In the genomic region with DNA sequence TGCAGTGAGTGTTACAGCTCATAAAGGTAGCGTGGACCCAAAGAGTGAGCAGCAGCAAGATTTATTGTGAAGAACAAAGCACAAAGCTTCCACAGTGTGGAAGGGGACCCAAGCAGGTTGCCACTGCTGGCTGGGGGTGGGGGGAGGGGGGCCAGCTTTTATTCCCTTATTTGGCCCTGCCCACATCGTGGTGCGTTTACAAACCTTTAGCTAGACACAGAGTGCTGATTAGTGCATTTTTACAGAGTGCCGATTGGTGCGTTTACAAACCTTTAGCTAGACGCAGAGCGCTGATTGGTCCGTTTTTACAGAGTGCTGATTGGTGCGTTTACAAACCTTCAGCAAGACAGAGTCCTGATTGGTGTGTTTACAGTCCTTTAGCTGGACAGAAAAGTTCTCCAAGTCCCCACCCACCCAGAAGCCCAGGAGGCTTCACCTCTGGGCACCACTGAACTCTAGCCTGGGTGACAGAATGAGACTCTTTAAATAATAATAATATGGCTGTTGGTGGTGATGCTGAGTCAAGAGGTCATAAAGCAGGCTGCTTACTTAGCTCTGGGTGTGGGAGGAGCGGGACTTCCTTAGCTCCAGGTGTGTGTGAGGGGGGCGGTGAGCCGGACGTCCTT, we compare ENCODE assay signal across 8 cellular contexts. TPM values are rescaled to one million over a fixed set of nuclear protein-coding genes. Genes with fewer than 3 reads are reported as not detected.
DNase-seq lines count a peak whose midpoint lies in the region; ATAC-seq and TF ChIP-seq lines count a peak whose summit lies in the region.
"Not testable (repeated sequence)": the region's sequence is repeated elsewhere in the genome, so short reads cannot be mapped to it uniquely, and the experiment has no call there.

No MANE protein-coding gene starts in this region.

- H3K9ac ChIP-seq in ES-I3 (ENCODE audit: low read depth, low read length) (peak overlapping the region; percentile 42; the same call in 1 of the 2 replicates), GM23248 (peak overlapping the region; percentile 83)

- intact Hi-C loops in adrenal gland (cut with DNase I); thyroid gland (cut with DNase I): not testable (repeated sequence)

- peaks cover 32% of the 10 kb centered on the region for H3K4me1 ChIP-seq in ES-I3 (ENCODE audit: insufficient read depth, low read length)
- not testable (repeated sequence) for H3K4me1 ChIP-seq in GM23248 (ENCODE audit: insufficient read depth); adrenal gland (replicated peaks in 1 of 2)
- peaks cover 21% of the 10 kb centered on the region for H3K4me1 ChIP-seq in RWPE2 (ENCODE audit: insufficient read depth, poor library complexity, severe bottlenecking)
- H3K4me1 ChIP-seq in thyroid gland: peaks cover 15 to 26% of the 10 kb centered on the region in 2 donors

- not testable (repeated sequence) for TF ChIP-seq CTCF in RWPE2 (IDR thresholded peaks at IDR 0.05; ENCODE audit: poor library complexity, severe bottlenecking); adrenal gland (IDR thresholded peaks at IDR 0.05); glutamatergic neuron (IDR thresholded peaks at IDR 0.05; ENCODE audit: partially characterized antibody, unreplicated experiment); thyroid gland (IDR thresholded peaks at IDR 0.05)

- DNase-seq in GM23248; RWPE2 (ENCODE audit: low spot score); glutamatergic neuron; natural killer cell treated with Interleukin-12 subunit alpha and Interleukin-12 subunit beta and Interleukin-15 and Interleukin-18, amount 100 ng/mL, for 72 hours (ENCODE audit: low spot score); thyroid gland: not testable (repeated sequence)
- peak in 4 of 7 donors; percentile 43 to 67 (median 58) for DNase-seq in adrenal gland

- in situ Hi-C loops in GM23248 (cut with MboI): not testable (repeated sequence)

- H3K9me3 ChIP-seq in ES-I3 (ENCODE audit: control insufficient read depth, insufficient read depth, low read length); GM23248 (ENCODE audit: low read depth); RWPE2 (ENCODE audit: severe bottlenecking); adrenal gland (replicated peaks in 1 of 3); thyroid gland: not testable (repeated sequence)

- H3K9me3 Mint-ChIP-seq in glutamatergic neuron (ENCODE audit: unreplicated experiment); natural killer cell treated with Interleukin-12 subunit alpha and Interleukin-12 subunit beta and Interleukin-15 and Interleukin-18, amount 100 ng/mL, for 72 hours: not testable (repeated sequence)

- peak overlapping the region; percentile 65 for H3K4me2 ChIP-seq in GM23248 (ENCODE audit: unreplicated experiment)

- not testable (repeated sequence) for H3K36me3 Mint-ChIP-seq in glutamatergic neuron (ENCODE audit: unreplicated experiment); natural killer cell treated with Interleukin-12 subunit alpha and Interleukin-12 subunit beta and Interleukin-15 and Interleukin-18, amount 100 ng/mL, for 72 hours

- not testable (repeated sequence) for H3K27ac Mint-ChIP-seq in glutamatergic neuron (ENCODE audit: unreplicated experiment)
- H3K27ac Mint-ChIP-seq in natural killer cell treated with Interleukin-12 subunit alpha and Interleukin-12 subunit beta and Interleukin-15 and Interleukin-18, amount 100 ng/mL, for 72 hours: peak overlapping the region; percentile 82 to 99

- peak overlapping the region; percentile 72 for H3K4me3 Mint-ChIP-seq in glutamatergic neuron (ENCODE audit: unreplicated experiment)
- peak overlapping the region; percentile 92 for H3K4me3 Mint-ChIP-seq in natural killer cell treated with Interleukin-12 subunit alpha and Interleukin-12 subunit beta and Interleukin-15 and Interleukin-18, amount 100 ng/mL, for 72 hours

- H3K27me3 Mint-ChIP-seq in glutamatergic neuron (ENCODE audit: unreplicated experiment); natural killer cell treated with Interleukin-12 subunit alpha and Interleukin-12 subunit beta and Interleukin-15 and Interleukin-18, amount 100 ng/mL, for 72 hours: not testable (repeated sequence)

- H4K20me1 ChIP-seq in GM23248 (ENCODE audit: insufficient read depth): not testable (repeated sequence)

- TF ChIP-seq POLR2A in adrenal gland (IDR thresholded peaks at IDR 0.05): peak in 1 of 2 donors; percentile 11
- TF ChIP-seq POLR2A in thyroid gland (IDR thresholded peaks at IDR 0.05): peak in 1 of 2 donors; percentile 10

- H3F3A ChIP-seq in GM23248 (ENCODE audit: insufficient read depth): peaks cover 15% of the 10 kb centered on the region; the same call in 1 of the 2 replicates

- ATAC-seq in HG03565 (IDR thresholded peaks at IDR 0.05; ENCODE audit: unreplicated experiment) (peak; percentile 40), RWPE2 (ENCODE audit: low read depth) (peak; percentile 77)
- peak; percentile 25 to 33 for ATAC-seq in natural killer cell treated with Interleukin-12 subunit alpha and Interleukin-12 subunit beta and Interleukin-15 and Interleukin-18, amount 100 ng/mL, for 72 hours

- not testable (repeated sequence) for H3K27me3 ChIP-seq in GM23248 (replicated peaks; ENCODE audit: insufficient read depth); RWPE2 (ENCODE audit: insufficient read depth, poor library complexity, severe bottlenecking); adrenal gland; thyroid gland

- H3K4me3 ChIP-seq in GM23248 (peak overlapping the region; percentile 68), RWPE2 (ENCODE audit: severe bottlenecking) (peak overlapping the region; percentile 31), adrenal gland (peak overlapping the region in 2 of 4 donors; percentile 37 to 63), thyroid gland (replicated peaks in 1 of 3) (peak overlapping the region in 2 of 3 donors; percentile 42 to 43)

- peak overlapping the region; percentile 85 for H2AFZ ChIP-seq in GM23248

- H3K4me1 Mint-ChIP-seq in glutamatergic neuron (ENCODE audit: low read depth, unreplicated experiment): peaks cover 35% of the 10 kb centered on the region
- peaks cover 22 to 35% of the 10 kb centered on the region in 2 donors for H3K4me1 Mint-ChIP-seq in natural killer cell treated with Interleukin-12 subunit alpha and Interleukin-12 subunit beta and Interleukin-15 and Interleukin-18, amount 100 ng/mL, for 72 hours (ENCODE audit: low read depth in 2 of 2)

- peak overlapping the region; percentile 72 for H3K27ac ChIP-seq in GM23248
- H3K27ac ChIP-seq in RWPE2 (ENCODE audit: poor library complexity, severe bottlenecking): peak overlapping the region; percentile 74
- H3K27ac ChIP-seq in adrenal gland: peak overlapping the region; percentile 46 to 95 (median 82)
- H3K27ac ChIP-seq in thyroid gland: peak overlapping the region; percentile 74 to 92 (median 80)

- H3K79me2 ChIP-seq in GM23248 (ENCODE audit: insufficient read depth): peaks cover 77% of the 10 kb centered on the region

- H3K9me2 ChIP-seq in GM23248 (ENCODE audit: insufficient read depth): not testable (repeated sequence)

- not testable (repeated sequence) for H3K36me3 ChIP-seq in ES-I3 (ENCODE audit: insufficient read depth, low read length); GM23248 (ENCODE audit: low read depth); RWPE2 (ENCODE audit: low read depth); adrenal gland (replicated peaks in 1 of 2); thyroid gland

- WGBS in GM23248 (ENCODE audit: low coverage in 1 of 2, low lambda C conversion rate in 2 of 2, missing lambda C conversion rate in 2 of 2), 2 experiments: 57 to 62% methylated on average over 12 to 13 of the region's 13 CpGs
- 66 to 98% (median 71%) methylated on average over 7 to 13 of the region's 13 CpGs for WGBS in adrenal gland, 4 donors
- WGBS in thyroid gland, 2 donors: 83% methylated on average over 10 of the region's 13 CpGs

RNA-seq across cellular contexts. Expression of a gene that starts 6.7 kb away (rescaled TPM):
- total RNA-seq in GM23248 (2014; rRNA removed; shearing (Covaris generic)): 6.5 and 6.7 TPM in 2 replicates
- polyA plus RNA-seq in GM23248 (2016; fragmentation: Nextera tagmentation; extraction: Ambion mirVana): 17.3 and 21.6 TPM in 2 replicates
- total RNA-seq in adrenal gland: 10 to 100 TPM in 6 of 8 donors, 1 to 10 TPM in 2; 6.9 to 19.4 (median 15.2) TPM
- polyA plus RNA-seq in adrenal gland: 10 to 100 TPM; 18.7 to 37.7 (median 20.9) TPM
- total RNA-seq in glutamatergic neuron (ENCODE audit: unreplicated experiment): 21.6 TPM
- 10 to 100 TPM; 11.8 to 13.2 TPM for total RNA-seq in natural killer cell treated with Interleukin-12 subunit alpha and Interleukin-12 subunit beta and Interleukin-15 and Interleukin-18, amount 100 ng/mL, for 72 hours
- total RNA-seq in thyroid gland: 10 to 100 TPM; 19.8 to 32.4 (median 28.4) TPM

RNA-seq across cellular contexts. Expression of a gene that starts 33.8 kb away (rescaled TPM):
- 118 and 129 TPM in 2 replicates for total RNA-seq in GM23248 (2014; rRNA removed; shearing (Covaris generic))
- polyA plus RNA-seq in GM23248 (2016; fragmentation: Nextera tagmentation; extraction: Ambion mirVana) (48.7 and 49.9 TPM in 2 replicates), adrenal gland (10 to 100 TPM; 16.8 to 57.6 (median 24.5) TPM)
- total RNA-seq in adrenal gland (100 to 1,000 TPM in 2 of 8 donors, 10 to 100 TPM in 6; 56.2 to 102 (median 87.6) TPM), glutamatergic neuron (ENCODE audit: unreplicated experiment) (41.9 TPM), thyroid gland (100 to 1,000 TPM; 102 to 123 (median 116) TPM)
- total RNA-seq in natural killer cell treated with Interleukin-12 subunit alpha and Interleukin-12 subunit beta and Interleukin-15 and Interleukin-18, amount 100 ng/mL, for 72 hours: 10 to 100 TPM; 24.4 to 31.8 TPM
